ENCODE assay signal across 11 cellular contexts in the genomic region with DNA sequence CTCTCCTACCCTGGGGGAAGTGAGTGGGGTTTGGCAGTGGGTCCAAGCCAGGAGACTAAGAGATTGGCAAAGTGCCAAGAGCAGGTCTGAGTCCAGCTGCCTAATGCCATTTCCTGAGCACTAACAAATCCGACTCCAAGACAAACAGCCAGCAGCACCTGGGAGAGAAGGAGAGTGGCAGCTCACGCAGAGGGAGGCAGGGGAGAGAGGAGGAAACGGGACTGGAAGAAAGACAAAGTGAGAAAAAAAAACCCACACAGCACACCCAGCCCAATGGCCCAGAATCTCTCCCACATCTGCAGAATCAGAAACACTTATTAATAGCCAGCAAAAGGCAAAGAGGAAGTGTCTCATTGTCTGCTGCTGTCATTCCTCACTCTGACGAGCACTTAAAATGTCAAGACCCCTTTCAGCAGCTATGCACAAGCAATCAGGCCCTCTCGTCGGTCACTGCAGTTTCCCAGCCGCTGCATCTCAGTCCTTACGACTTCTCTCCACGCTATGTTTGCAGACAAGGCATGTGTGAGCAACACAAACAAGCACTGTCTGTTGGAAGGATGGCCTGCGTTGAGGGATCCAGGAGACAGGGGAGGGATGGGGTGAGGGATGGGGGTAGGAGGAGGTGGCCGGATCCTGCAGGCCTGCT.
DNase-seq lines count a peak whose midpoint lies in the region; ATAC-seq, FAIRE-seq and TF ChIP-seq lines count a peak whose summit lies in the region.
"Had no signal": no experiment of that assay in that cellular context is flagged by ENCODE, and none has a peak within 500 bp of the region (broad histone marks: within the 10 kb centered on the region; RNA-seq: fewer than 3 reads in every experiment).

No MANE protein-coding gene starts in this region.

- no peak overlapping the region for H2AFZ ChIP-seq in neural progenitor cell (replicated peaks)

- DNase-seq in GM12892 (ENCODE audit: insufficient read length) = no peak
- DNase-seq in NCI-H187 treated with DMSO at 0.1 percent for 48 hours (lab: John Stamatoyannopoulos, UW) = peak; percentile 52
- DNase-seq in SHP77 treated with DMSO at 0.1 percent for 48 hours (lab: John Stamatoyannopoulos, UW) = peak; percentile 84
- DNase-seq in neural progenitor cell (ENCODE audit: low spot score) = no peak
- no peak for DNase-seq in head of caudate nucleus
- DNase-seq in transverse colon = no peak
- DNase-seq: activated CD4-positive, alpha-beta T cell treated with anti-CD3 and anti-CD28 coated beads, Interleukin-2, amount 10 ng/mL, durations not matched to agents 24 days and 14 days; foreskin keratinocyte had no signal

- no peaks in the 10 kb centered on the region for H4K20me1 ChIP-seq in neural progenitor cell (ENCODE audit: low read depth)

- H3K4me1 ChIP-seq in neural progenitor cell (peaks cover 18% of the 10 kb centered on the region), transverse colon (no peaks in the 10 kb centered on the region)
- H3K4me1 ChIP-seq: foreskin keratinocyte had no signal

- intact Hi-C loops in head of caudate nucleus (cut with DNase I) (no loop called here), transverse colon (cut with DNase I; ENCODE audit: low total_unique reads) (no loop called here)

- H3F3A ChIP-seq in neural progenitor cell (ENCODE audit: low read depth) = no peaks in the 10 kb centered on the region

- H3K27me3 ChIP-seq in neural progenitor cell (no peaks in the 10 kb centered on the region), transverse colon (no peaks in the 10 kb centered on the region)
- H3K27me3 ChIP-seq: foreskin keratinocyte had no signal

- peak overlapping the region; percentile 50 for H3K4me3 Mint-ChIP-seq in neural progenitor cell
- H3K4me3 Mint-ChIP-seq: activated CD4-positive, alpha-beta T cell treated with anti-CD3 and anti-CD28 coated beads, Interleukin-2, amount 10 ng/mL, durations not matched to agents 24 days and 14 days had no signal

- peaks cover 2% of the 10 kb centered on the region for H3K9me3 Mint-ChIP-seq in neural progenitor cell
- H3K9me3 Mint-ChIP-seq: activated CD4-positive, alpha-beta T cell treated with anti-CD3 and anti-CD28 coated beads, Interleukin-2, amount 10 ng/mL, durations not matched to agents 24 days and 14 days; activated naive CD4-positive, alpha-beta T cell treated with anti-CD3 and anti-CD28 coated beads, Interleukin-2, amount 50 U/mL, for 72 hours had no signal

- TF ChIP-seq EP300 in transverse colon (IDR thresholded peaks at IDR 0.05; ENCODE audit: low read depth) = no peak

- H3K27ac Mint-ChIP-seq in neural progenitor cell = peak overlapping the region; percentile 93
- H3K27ac Mint-ChIP-seq: activated CD4-positive, alpha-beta T cell treated with anti-CD3 and anti-CD28 coated beads, Interleukin-2, amount 10 ng/mL, durations not matched to agents 24 days and 14 days; activated naive CD4-positive, alpha-beta T cell treated with anti-CD3 and anti-CD28 coated beads, Interleukin-2, amount 50 U/mL, for 72 hours had no signal

- H3K27ac ChIP-seq in neural progenitor cell (no peak overlapping the region), transverse colon (no peak overlapping the region)
- H3K27ac ChIP-seq: foreskin keratinocyte had no signal

- no peak for TF ChIP-seq POLR2A in GM12892 (IDR thresholded peaks at IDR 0.05; ENCODE audit: low read depth, low read length)
- no peak for TF ChIP-seq POLR2A in transverse colon (IDR thresholded peaks at IDR 0.05)

- FAIRE-seq in GM12892 (lab: Jason Lieb, UNC) = peak; percentile 88

- WGBS in transverse colon (ENCODE audit: low coverage in 1 of 2), 2 donors = 53 to 66% methylated on average over 8 to 11 of the region's 11 CpGs

- H3K4me3 ChIP-seq in neural progenitor cell (no peak overlapping the region), transverse colon (no peak overlapping the region)

- in situ Hi-C loops in transverse colon (cut with MboI; ENCODE audit: low pct_ligation_motif_present in 1 of 4, low pct_unique_long_range_greater_than_20kb in 1 of 4, low sequenced_read_pairs in 3 of 4) = no loop called here

- H3K27me3 Mint-ChIP-seq in neural progenitor cell (ENCODE audit: insufficient read depth, low read depth) = peaks cover 25% of the 10 kb centered on the region
- H3K27me3 Mint-ChIP-seq: activated CD4-positive, alpha-beta T cell treated with anti-CD3 and anti-CD28 coated beads, Interleukin-2, amount 10 ng/mL, durations not matched to agents 24 days and 14 days had no signal

- TF ChIP-seq CTCF in neural progenitor cell (IDR thresholded peaks at IDR 0.05) = no peak
- TF ChIP-seq CTCF in transverse colon (IDR thresholded peaks at IDR 0.05) = no peak

- no peak overlapping the region for H3K4me2 ChIP-seq in neural progenitor cell

- H3K79me2 ChIP-seq in neural progenitor cell (ENCODE audit: low read depth) = no peaks in the 10 kb centered on the region

- ATAC-seq in GM18511 (IDR thresholded peaks at IDR 0.05; ENCODE audit: unreplicated experiment) (no peak), HG03025 (IDR thresholded peaks at IDR 0.05; ENCODE audit: low FRiP score, unreplicated experiment) (no peak)
- ATAC-seq: activated naive CD4-positive, alpha-beta T cell treated with anti-CD3 and anti-CD28 coated beads, Interleukin-2, amount 50 U/mL, for 72 hours; foreskin keratinocyte had no signal

- H3K36me3 ChIP-seq in neural progenitor cell = no peaks in the 10 kb centered on the region
- H3K36me3 ChIP-seq in transverse colon = no peaks in the 10 kb centered on the region

- H3K36me3 Mint-ChIP-seq in neural progenitor cell = no peaks in the 10 kb centered on the region
- H3K36me3 Mint-ChIP-seq: activated naive CD4-positive, alpha-beta T cell treated with anti-CD3 and anti-CD28 coated beads, Interleukin-2, amount 50 U/mL, for 72 hours had no signal

- H3K9me3 ChIP-seq in neural progenitor cell (ENCODE audit: low read depth) (no peaks in the 10 kb centered on the region), transverse colon (no peaks in the 10 kb centered on the region)

- peaks cover 57% of the 10 kb centered on the region for H3K4me1 Mint-ChIP-seq in neural progenitor cell
- H3K4me1 Mint-ChIP-seq: activated CD4-positive, alpha-beta T cell treated with anti-CD3 and anti-CD28 coated beads, Interleukin-2, amount 10 ng/mL, durations not matched to agents 24 days and 14 days had no signal

- no peak overlapping the region for H3K9ac ChIP-seq in neural progenitor cell

Comparison
In these comparisons a context has a peak if more than half of its experiments do, and no peak if none do; other contexts are left out.
1. DNase-seq: peak in NCI-H187 treated with DMSO at 0.1 percent for 48 hours (single experiment) and SHP77 treated with DMSO at 0.1 percent for 48 hours (single experiment); none in GM12892 (single experiment), neural progenitor cell (single experiment), head of caudate nucleus (0 of 42) and transverse colon (single experiment).